Comparison of ENCODE assay signal across 1 cellular context in the genomic region with DNA sequence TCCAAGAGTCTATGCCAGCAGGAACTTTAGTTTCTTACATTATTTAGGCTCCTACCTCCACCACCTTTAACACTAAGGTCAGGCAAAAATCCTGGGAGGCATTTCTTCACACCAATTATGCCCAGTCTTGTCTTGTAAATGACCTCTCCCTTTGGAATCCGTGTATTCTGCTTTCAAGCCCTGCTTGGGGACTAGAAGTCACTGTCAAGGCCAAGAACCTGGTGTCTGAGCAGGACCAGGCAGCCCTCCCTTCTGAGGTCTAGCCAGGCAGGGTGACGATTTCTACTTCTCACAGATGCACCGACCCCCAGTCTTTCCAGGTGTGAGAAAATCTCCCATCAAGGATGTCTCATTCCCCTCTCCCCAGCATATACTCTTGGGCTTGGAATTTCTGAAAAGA.
TF ChIP-seq lines count a peak whose summit lies in the region.

No MANE protein-coding gene starts in this region.

TF ChIP-seq in IMR-90, 13 proteins besides CTCF, POLR2A, EP300 and RAD21 (continued from another document):
- TF ChIP-seq USF2 (IDR thresholded peaks at IDR 0.05; ENCODE audit: low read depth, low read length): no peak
- TF ChIP-seq BHLHE40 (IDR thresholded peaks at IDR 0.05; ENCODE audit: low read depth, low read length): no peak
- TF ChIP-seq SMC3 (IDR thresholded peaks at IDR 0.05; ENCODE audit: low read depth, low read length): no peak
- TF ChIP-seq CHD1 (IDR thresholded peaks at IDR 0.05; ENCODE audit: low read depth, low read length): no peak
- no peak for TF ChIP-seq MXI1 (IDR thresholded peaks at IDR 0.05; ENCODE audit: borderline replicate concordance, low read depth, low read length)
- no peak for TF ChIP-seq FOS (IDR thresholded peaks at IDR 0.05; ENCODE audit: low read depth, low read length)
- TF ChIP-seq RFX5 (IDR thresholded peaks at IDR 0.05; ENCODE audit: low read depth, low read length): no peak
- TF ChIP-seq CEBPB (IDR thresholded peaks at IDR 0.05; ENCODE audit: low read depth, low read length): no peak
- no peak for TF ChIP-seq MAZ (IDR thresholded peaks at IDR 0.05; ENCODE audit: borderline replicate concordance, low read depth, low read length)
- no peak for TF ChIP-seq MAFK (IDR thresholded peaks at IDR 0.05; ENCODE audit: low read depth, low read length)
- no peak for TF ChIP-seq ELK1 (IDR thresholded peaks at IDR 0.05; ENCODE audit: borderline replicate concordance, low read depth, low read length)
- no peak for TF ChIP-seq NFE2L2 (IDR thresholded peaks at IDR 0.05; ENCODE audit: low read depth, low read length)
